1 cellular context compared by ENCODE assay signal in the genomic region with DNA sequence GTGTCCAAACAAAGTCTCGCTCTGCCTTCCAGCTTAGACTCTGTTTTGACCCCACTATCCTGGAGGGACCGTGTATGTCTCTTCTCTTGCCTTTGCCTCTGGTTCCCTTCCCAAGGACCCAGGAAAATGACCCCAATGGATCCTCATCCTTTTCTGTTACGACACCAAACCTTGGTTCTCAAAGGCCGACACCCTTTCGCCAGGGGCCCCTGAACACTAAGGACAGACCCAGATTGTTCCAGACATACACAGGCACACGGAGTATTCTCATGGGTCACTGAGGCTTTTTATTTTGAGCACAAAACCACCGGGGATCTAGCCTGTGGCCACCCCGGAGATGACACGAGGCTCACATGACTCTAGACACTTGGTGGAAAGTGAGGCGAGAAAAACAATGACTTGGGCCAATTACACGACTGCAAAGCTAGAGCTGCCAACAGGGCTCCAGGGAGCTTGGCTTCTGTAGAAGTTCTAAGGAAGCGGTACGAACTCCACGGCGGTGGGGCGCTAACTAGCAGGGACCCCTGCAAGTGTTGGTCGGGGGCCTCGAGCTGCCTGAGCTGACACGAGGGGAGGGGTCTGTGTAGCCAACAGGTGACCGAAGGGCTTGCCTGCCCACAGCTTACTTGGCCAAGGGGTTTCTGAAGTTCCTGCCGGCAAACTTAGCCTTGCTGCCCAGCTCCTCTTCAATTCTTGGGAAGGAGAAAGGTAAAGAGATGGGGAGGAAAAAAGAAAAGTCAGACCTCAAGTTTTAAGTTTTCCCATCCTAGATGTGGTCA.
TF ChIP-seq lines count a peak whose summit lies in the region.

No MANE protein-coding gene starts in this region.

TF ChIP-seq in GM23338, 12 proteins besides CTCF, POLR2A, EP300 and RAD21 (continued from another document):
- TF ChIP-seq, protein P1, sequence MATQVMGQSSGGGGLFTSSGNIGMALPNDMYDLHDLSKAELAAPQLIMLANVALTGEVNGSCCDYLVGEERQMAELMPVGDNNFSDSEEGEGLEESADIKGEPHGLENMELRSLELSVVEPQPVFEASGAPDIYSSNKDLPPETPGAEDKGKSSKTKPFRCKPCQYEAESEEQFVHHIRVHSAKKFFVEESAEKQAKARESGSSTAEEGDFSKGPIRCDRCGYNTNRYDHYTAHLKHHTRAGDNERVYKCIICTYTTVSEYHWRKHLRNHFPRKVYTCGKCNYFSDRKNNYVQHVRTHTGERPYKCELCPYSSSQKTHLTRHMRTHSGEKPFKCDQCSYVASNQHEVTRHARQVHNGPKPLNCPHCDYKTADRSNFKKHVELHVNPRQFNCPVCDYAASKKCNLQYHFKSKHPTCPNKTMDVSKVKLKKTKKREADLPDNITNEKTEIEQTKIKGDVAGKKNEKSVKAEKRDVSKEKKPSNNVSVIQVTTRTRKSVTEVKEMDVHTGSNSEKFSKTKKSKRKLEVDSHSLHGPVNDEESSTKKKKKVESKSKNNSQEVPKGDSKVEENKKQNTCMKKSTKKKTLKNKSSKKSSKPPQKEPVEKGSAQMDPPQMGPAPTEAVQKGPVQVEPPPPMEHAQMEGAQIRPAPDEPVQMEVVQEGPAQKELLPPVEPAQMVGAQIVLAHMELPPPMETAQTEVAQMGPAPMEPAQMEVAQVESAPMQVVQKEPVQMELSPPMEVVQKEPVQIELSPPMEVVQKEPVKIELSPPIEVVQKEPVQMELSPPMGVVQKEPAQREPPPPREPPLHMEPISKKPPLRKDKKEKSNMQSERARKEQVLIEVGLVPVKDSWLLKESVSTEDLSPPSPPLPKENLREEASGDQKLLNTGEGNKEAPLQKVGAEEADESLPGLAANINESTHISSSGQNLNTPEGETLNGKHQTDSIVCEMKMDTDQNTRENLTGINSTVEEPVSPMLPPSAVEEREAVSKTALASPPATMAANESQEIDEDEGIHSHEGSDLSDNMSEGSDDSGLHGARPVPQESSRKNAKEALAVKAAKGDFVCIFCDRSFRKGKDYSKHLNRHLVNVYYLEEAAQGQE (IDR thresholded peaks at IDR 0.05; ENCODE audit: unreplicated experiment) = no peak
